In the genomic region with DNA sequence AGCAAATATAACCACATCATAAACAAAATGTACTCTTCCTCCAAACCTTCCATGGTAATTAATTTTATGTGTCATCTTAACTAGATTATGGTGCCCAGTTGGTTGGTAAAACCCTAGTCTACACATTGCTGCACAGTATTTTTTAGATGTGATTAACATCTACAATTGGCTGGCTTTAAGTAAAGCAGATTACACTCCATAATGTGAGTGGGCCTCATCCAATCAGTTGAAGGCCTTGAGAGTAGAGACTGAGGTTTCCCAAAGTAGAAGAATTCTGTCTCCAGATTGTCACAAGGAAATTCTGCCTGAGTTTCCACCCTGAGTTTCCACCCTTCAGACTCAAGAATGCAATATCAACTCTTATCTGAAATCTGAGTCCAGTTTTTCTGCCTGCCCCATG, we compare ENCODE assay signal across 29 cellular contexts.
"Had no signal": no experiment of that assay in that cellular context is flagged by ENCODE, and none has a peak within 500 bp of the region (broad histone marks: within the 10 kb centered on the region; RNA-seq: fewer than 3 reads in every experiment).

No MANE protein-coding gene starts in this region.

- H3K27me3 ChIP-seq: neutrophil, right lobe of liver, spleen, suprapubic skin, testis, tibial artery, transverse colon, upper lobe of right lung, uterus had no signal

- H3K4me1 ChIP-seq: parathyroid adenoma, psoas muscle, right lobe of liver, spleen, testis, tibial artery, transverse colon, upper lobe of right lung, uterus had no signal

- H3K79me2 ChIP-seq: parathyroid adenoma had no signal

- H2AFZ ChIP-seq: parathyroid adenoma had no signal

- H3K27ac ChIP-seq: neutrophil, parathyroid adenoma, psoas muscle, right lobe of liver, skin epidermis, spleen, suprapubic skin, testis, tibial artery, transverse colon, upper lobe of right lung, uterus had no signal

- H3K9ac ChIP-seq: parathyroid adenoma had no signal

- H3K9me3 ChIP-seq: neutrophil, psoas muscle, right lobe of liver, spleen, suprapubic skin, testis, tibial artery, transverse colon, upper lobe of right lung, uterus had no signal

- DNase-seq: naive thymus-derived CD8-positive, alpha-beta T cell; nephron progenitor cell; nucleus accumbens; posterior cingulate gyrus; psoas muscle; right cardiac atrium; right lobe of liver; spleen; stimulated activated CD4-positive, alpha-beta T cell treated with anti-CD3 and anti-CD28 coated beads, Interleukin-12 subunit alpha, Interleukin-12 subunit beta, amount 100 ng/mL, for 4 hours; stimulated activated CD4-positive, alpha-beta T cell treated with anti-CD3 and anti-CD28 coated beads, Interleukin-1b, Interleukin-23, amount 100 ng/mL, for 48 hours; stimulated activated CD4-positive, alpha-beta T cell treated with anti-CD3 and anti-CD28 coated beads, Interleukin-4, amount 100 ng/mL, for 1 hour; stimulated activated CD4-positive, alpha-beta T cell treated with anti-CD3 and anti-CD28 coated beads, Interleukin-4, amount 100 ng/mL, for 4 hours; stimulated activated CD8-positive, alpha-beta memory T cell treated with anti-CD3 and anti-CD28 coated beads, Interleukin-4, amount 100 ng/mL, for 48 hours; stimulated activated naive CD4-positive, alpha-beta T cell; stimulated activated naive CD8-positive, alpha-beta T cell treated with anti-CD3 and anti-CD28 coated beads, Interleukin-15, amount 100 ng/mL, for 72 hours; stimulated activated naive CD8-positive, alpha-beta T cell treated with anti-CD3 and anti-CD28 coated beads, Interleukin-15, Interleukin-2, amounts not matched to agents 100 U/mL and 50 U/mL, for 24 hours; substantia nigra; testis; tibial artery; transverse colon; upper lobe of right lung; uterus had no signal

- H3K36me3 ChIP-seq: neutrophil, right lobe of liver, spleen, suprapubic skin, tibial artery, transverse colon, upper lobe of right lung, uterus had no signal

- H3K4me3 ChIP-seq: psoas muscle, right lobe of liver, skin epidermis, smooth muscle cell, spleen, suprapubic skin, testis, tibial artery, transverse colon, upper lobe of right lung, uterus had no signal

- H3K4me2 ChIP-seq: smooth muscle cell had no signal

- ATAC-seq: naive thymus-derived CD8-positive, alpha-beta T cell; natural killer cell treated with Interleukin-12 subunit alpha and Interleukin-12 subunit beta and Interleukin-15 and Interleukin-18, amount 100 ng/mL, for 72 hours; psoas muscle; right cardiac atrium; right lobe of liver; stimulated activated memory B cell treated with anti-CD40 and anti-IgM and Interleukin-4, amounts not matched to agents 10 μg/mL and 1 μg/mL and 100 μg/mL, for 72 hours; stimulated activated naive CD8-positive, alpha-beta T cell treated with anti-CD3 and anti-CD28 coated beads, Interleukin-15, amount 100 ng/mL, for 72 hours; stimulated activated naive CD8-positive, alpha-beta T cell treated with anti-CD3 and anti-CD28 coated beads, Interleukin-15, Interleukin-2, amounts not matched to agents 100 U/mL and 50 U/mL, for 24 hours; upper lobe of right lung had no signal
